Comparison of ENCODE assay signal across 1 cellular context in the genomic region with DNA sequence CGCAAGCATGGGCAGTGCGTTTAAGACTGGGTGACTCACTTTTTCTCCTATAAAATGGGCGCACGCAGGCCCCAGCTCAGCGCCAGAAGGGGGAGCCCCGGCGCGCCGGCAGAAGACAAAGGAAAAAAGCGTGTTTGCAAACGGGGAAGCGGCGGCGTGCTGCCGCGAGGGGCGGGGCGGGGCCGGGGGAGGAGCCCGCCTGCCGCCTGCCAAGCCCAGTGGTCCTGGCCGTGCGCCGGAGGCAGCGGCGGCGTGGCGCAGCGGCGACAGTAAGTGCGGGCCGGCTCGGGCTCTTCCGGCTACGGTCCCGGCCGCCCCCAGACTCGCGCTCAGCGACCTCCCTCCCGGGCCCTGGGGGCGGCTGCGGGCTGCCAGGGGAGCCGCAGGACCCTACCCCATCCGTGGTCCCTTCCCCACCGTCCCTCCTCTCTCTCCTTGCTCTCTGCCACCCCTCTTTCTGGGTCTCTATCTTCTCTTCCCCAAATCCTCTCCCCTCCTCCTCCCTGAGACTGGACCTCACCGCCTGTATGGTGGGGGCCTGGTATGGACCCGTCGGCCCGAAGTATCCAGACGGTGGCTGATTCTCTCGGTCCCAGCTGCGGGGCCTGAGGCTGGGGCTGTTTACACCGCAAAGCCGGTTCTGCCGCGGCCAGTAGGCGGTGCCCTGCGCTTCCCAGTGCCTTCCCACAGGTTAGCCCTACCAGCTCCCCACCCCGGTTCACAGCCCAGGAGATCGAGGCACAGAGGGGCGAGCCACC.
TF ChIP-seq lines count a peak whose summit lies in the region.

A gene (plus strand): TSS at position 218 of the 758 bp plus-strand sequence. CDS start 51 bp downstream, at position 269.

TF ChIP-seq in GM12878, 131 proteins besides CTCF, POLR2A, EP300 and RAD21 (continues in another document):
- TF ChIP-seq, protein P1, sequence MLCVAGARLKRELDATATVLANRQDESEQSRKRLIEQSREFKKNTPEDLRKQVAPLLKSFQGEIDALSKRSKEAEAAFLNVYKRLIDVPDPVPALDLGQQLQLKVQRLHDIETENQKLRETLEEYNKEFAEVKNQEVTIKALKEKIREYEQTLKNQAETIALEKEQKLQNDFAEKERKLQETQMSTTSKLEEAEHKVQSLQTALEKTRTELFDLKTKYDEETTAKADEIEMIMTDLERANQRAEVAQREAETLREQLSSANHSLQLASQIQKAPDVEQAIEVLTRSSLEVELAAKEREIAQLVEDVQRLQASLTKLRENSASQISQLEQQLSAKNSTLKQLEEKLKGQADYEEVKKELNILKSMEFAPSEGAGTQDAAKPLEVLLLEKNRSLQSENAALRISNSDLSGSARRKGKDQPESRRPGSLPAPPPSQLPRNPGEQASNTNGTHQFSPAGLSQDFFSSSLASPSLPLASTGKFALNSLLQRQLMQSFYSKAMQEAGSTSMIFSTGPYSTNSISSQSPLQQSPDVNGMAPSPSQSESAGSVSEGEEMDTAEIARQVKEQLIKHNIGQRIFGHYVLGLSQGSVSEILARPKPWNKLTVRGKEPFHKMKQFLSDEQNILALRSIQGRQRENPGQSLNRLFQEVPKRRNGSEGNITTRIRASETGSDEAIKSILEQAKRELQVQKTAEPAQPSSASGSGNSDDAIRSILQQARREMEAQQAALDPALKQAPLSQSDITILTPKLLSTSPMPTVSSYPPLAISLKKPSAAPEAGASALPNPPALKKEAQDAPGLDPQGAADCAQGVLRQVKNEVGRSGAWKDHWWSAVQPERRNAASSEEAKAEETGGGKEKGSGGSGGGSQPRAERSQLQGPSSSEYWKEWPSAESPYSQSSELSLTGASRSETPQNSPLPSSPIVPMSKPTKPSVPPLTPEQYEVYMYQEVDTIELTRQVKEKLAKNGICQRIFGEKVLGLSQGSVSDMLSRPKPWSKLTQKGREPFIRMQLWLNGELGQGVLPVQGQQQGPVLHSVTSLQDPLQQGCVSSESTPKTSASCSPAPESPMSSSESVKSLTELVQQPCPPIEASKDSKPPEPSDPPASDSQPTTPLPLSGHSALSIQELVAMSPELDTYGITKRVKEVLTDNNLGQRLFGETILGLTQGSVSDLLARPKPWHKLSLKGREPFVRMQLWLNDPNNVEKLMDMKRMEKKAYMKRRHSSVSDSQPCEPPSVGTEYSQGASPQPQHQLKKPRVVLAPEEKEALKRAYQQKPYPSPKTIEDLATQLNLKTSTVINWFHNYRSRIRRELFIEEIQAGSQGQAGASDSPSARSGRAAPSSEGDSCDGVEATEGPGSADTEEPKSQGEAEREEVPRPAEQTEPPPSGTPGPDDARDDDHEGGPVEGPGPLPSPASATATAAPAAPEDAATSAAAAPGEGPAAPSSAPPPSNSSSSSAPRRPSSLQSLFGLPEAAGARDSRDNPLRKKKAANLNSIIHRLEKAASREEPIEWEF (IDR thresholded peaks at IDR 0.05; ENCODE audit: insufficient replicate concordance, low read depth, low read length): no peak
- TF ChIP-seq, protein P2, sequence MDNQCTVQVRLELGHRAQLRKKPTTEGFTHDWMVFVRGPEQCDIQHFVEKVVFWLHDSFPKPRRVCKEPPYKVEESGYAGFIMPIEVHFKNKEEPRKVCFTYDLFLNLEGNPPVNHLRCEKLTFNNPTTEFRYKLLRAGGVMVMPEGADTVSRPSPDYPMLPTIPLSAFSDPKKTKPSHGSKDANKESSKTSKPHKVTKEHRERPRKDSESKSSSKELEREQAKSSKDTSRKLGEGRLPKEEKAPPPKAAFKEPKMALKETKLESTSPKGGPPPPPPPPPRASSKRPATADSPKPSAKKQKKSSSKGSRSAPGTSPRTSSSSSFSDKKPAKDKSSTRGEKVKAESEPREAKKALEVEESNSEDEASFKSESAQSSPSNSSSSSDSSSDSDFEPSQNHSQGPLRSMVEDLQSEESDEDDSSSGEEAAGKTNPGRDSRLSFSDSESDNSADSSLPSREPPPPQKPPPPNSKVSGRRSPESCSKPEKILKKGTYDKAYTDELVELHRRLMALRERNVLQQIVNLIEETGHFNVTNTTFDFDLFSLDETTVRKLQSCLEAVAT (IDR thresholded peaks at IDR 0.05): peak; percentile 56
- TF ChIP-seq RAD51 (IDR thresholded peaks at IDR 0.05) (no peak), BACH1 (IDR thresholded peaks at IDR 0.05; ENCODE audit: borderline replicate concordance) (peak; percentile 57; the same call in 1 of the 2 replicates), EZH2 (IDR thresholded peaks at IDR 0.05; ENCODE audit: borderline replicate concordance, control insufficient read depth, low read depth, low read length) (no peak), ZNF24 (IDR thresholded peaks at IDR 0.05) (0 out of 2 replicates have a peak, but pooled peaks have one; percentile 10), ZNF274 (IDR thresholded peaks at IDR 0.05; ENCODE audit: insufficient read depth, insufficient read length) (no peak), SUPT20H (IDR thresholded peaks at IDR 0.05; ENCODE audit: borderline replicate concordance, control insufficient read depth, low read depth, low read length) (no peak), SMC3 (IDR thresholded peaks at IDR 0.05; ENCODE audit: borderline replicate concordance, low read length) (peak; percentile 57; the same call in 1 of the 2 replicates), BCL11A (IDR thresholded peaks at IDR 0.05; ENCODE audit: low read depth, low read length) (no peak), NR2C2 (IDR thresholded peaks at IDR 0.05; ENCODE audit: borderline replicate concordance, control insufficient read depth, insufficient read length, low read depth) (no peak), POLR2AphosphoS5 (IDR thresholded peaks at IDR 0.05; ENCODE audit: low read length) (peak; percentile 54; the same call in 1 of the 2 replicates), BHLHE40 (IDR thresholded peaks at IDR 0.05; ENCODE audit: borderline replicate concordance in 1 of 2, low read depth in 2 of 2, low read length in 1 of 2) (peak; percentile 23 to 73; a peak in 3 of 4 replicates), NBN (IDR thresholded peaks at IDR 0.05) (peak; percentile 69), GABPA (IDR thresholded peaks at IDR 0.05; ENCODE audit: low read depth) (no peak), MTA3 (IDR thresholded peaks at IDR 0.05; ENCODE audit: borderline replicate concordance, low read length) (no peak), LARP7 (IDR thresholded peaks at IDR 0.05) (no peak), NFIC (IDR thresholded peaks at IDR 0.05; ENCODE audit: low read depth, low read length) (no peak), POLR2AphosphoS2 (IDR thresholded peaks at IDR 0.05; ENCODE audit: low read depth, low read length) (no peak), RB1 (IDR thresholded peaks at IDR 0.05; ENCODE audit: borderline replicate concordance) (no peak), GATAD2B (conservative IDR thresholded peaks at IDR 0.05; ENCODE audit: low read depth) (peak; percentile 70), SMAD1 (IDR thresholded peaks at IDR 0.05; ENCODE audit: low read depth, partially characterized antibody) (no peak)
- TF ChIP-seq, protein P3, sequence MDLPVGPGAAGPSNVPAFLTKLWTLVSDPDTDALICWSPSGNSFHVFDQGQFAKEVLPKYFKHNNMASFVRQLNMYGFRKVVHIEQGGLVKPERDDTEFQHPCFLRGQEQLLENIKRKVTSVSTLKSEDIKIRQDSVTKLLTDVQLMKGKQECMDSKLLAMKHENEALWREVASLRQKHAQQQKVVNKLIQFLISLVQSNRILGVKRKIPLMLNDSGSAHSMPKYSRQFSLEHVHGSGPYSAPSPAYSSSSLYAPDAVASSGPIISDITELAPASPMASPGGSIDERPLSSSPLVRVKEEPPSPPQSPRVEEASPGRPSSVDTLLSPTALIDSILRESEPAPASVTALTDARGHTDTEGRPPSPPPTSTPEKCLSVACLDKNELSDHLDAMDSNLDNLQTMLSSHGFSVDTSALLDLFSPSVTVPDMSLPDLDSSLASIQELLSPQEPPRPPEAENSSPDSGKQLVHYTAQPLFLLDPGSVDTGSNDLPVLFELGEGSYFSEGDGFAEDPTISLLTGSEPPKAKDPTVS (IDR thresholded peaks at IDR 0.05; ENCODE audit: low read depth, low read length): no peak
- TF ChIP-seq, protein P4, sequence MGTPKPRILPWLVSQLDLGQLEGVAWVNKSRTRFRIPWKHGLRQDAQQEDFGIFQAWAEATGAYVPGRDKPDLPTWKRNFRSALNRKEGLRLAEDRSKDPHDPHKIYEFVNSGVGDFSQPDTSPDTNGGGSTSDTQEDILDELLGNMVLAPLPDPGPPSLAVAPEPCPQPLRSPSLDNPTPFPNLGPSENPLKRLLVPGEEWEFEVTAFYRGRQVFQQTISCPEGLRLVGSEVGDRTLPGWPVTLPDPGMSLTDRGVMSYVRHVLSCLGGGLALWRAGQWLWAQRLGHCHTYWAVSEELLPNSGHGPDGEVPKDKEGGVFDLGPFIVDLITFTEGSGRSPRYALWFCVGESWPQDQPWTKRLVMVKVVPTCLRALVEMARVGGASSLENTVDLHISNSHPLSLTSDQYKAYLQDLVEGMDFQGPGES (IDR thresholded peaks at IDR 0.05): no peak
- TF ChIP-seq, protein P5, sequence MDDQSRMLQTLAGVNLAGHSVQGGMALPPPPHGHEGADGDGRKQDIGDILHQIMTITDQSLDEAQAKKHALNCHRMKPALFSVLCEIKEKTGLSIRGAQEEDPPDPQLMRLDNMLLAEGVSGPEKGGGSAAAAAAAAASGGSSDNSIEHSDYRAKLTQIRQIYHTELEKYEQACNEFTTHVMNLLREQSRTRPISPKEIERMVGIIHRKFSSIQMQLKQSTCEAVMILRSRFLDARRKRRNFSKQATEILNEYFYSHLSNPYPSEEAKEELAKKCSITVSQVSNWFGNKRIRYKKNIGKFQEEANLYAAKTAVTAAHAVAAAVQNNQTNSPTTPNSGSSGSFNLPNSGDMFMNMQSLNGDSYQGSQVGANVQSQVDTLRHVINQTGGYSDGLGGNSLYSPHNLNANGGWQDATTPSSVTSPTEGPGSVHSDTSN (IDR thresholded peaks at IDR 0.05; ENCODE audit: insufficient replicate concordance, low read depth, low read length): no peak
- TF ChIP-seq, protein P6, sequence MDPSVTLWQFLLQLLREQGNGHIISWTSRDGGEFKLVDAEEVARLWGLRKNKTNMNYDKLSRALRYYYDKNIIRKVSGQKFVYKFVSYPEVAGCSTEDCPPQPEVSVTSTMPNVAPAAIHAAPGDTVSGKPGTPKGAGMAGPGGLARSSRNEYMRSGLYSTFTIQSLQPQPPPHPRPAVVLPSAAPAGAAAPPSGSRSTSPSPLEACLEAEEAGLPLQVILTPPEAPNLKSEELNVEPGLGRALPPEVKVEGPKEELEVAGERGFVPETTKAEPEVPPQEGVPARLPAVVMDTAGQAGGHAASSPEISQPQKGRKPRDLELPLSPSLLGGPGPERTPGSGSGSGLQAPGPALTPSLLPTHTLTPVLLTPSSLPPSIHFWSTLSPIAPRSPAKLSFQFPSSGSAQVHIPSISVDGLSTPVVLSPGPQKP (IDR thresholded peaks at IDR 0.05; ENCODE audit: low read depth, low read length): no peak
- TF ChIP-seq, protein P7, sequence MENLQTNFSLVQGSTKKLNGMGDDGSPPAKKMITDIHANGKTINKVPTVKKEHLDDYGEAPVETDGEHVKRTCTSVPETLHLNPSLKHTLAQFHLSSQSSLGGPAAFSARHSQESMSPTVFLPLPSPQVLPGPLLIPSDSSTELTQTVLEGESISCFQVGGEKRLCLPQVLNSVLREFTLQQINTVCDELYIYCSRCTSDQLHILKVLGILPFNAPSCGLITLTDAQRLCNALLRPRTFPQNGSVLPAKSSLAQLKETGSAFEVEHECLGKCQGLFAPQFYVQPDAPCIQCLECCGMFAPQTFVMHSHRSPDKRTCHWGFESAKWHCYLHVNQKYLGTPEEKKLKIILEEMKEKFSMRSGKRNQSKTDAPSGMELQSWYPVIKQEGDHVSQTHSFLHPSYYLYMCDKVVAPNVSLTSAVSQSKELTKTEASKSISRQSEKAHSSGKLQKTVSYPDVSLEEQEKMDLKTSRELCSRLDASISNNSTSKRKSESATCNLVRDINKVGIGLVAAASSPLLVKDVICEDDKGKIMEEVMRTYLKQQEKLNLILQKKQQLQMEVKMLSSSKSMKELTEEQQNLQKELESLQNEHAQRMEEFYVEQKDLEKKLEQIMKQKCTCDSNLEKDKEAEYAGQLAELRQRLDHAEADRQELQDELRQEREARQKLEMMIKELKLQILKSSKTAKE (IDR thresholded peaks at IDR 0.05; ENCODE audit: low read depth, poor library complexity, severe bottlenecking): no peak
- TF ChIP-seq, protein P8, sequence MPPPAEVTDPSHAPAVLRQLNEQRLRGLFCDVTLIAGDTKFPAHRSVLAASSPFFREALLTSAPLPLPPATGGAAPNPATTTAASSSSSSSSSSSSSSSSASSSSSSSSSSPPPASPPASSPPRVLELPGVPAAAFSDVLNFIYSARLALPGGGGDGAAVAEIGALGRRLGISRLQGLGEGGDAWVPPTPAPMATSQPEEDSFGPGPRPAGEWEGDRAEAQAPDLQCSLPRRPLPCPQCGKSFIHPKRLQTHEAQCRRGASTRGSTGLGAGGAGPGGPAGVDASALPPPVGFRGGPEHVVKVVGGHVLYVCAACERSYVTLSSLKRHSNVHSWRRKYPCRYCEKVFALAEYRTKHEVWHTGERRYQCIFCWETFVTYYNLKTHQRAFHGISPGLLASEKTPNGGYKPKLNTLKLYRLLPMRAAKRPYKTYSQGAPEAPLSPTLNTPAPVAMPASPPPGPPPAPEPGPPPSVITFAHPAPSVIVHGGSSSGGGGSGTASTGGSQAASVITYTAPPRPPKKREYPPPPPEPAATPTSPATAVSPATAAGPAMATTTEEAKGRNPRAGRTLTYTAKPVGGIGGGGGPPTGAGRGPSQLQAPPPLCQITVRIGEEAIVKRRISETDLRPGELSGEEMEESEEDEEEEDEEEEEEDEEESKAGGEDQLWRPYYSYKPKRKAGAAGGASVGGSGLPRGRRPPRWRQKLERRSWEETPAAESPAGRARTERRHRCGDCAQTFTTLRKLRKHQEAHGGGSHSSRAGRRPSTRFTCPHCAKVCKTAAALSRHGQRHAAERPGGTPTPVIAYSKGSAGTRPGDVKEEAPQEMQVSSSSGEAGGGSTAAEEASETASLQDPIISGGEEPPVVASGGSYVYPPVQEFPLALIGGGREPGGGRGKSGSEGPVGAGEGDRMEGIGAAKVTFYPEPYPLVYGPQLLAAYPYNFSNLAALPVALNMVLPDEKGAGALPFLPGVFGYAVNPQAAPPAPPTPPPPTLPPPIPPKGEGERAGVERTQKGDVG (CRISPR knock-in tag; IDR thresholded peaks at IDR 0.05): no peak
- TF ChIP-seq, protein P9, sequence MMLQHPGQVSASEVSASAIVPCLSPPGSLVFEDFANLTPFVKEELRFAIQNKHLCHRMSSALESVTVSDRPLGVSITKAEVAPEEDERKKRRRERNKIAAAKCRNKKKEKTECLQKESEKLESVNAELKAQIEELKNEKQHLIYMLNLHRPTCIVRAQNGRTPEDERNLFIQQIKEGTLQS (IDR thresholded peaks at IDR 0.05; ENCODE audit: borderline replicate concordance, extremely low read depth, low read depth, low read length): no peak
- TF ChIP-seq, protein P10, sequence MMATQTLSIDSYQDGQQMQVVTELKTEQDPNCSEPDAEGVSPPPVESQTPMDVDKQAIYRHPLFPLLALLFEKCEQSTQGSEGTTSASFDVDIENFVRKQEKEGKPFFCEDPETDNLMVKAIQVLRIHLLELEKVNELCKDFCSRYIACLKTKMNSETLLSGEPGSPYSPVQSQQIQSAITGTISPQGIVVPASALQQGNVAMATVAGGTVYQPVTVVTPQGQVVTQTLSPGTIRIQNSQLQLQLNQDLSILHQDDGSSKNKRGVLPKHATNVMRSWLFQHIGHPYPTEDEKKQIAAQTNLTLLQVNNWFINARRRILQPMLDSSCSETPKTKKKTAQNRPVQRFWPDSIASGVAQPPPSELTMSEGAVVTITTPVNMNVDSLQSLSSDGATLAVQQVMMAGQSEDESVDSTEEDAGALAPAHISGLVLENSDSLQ (IDR thresholded peaks at IDR 0.05): no peak
